In genomic region chr14:61749264-61749663, GRCh38 we compare ENCODE assay signal across 10 cellular contexts. TPM values are rescaled to one million over a fixed set of nuclear protein-coding genes. Genes with fewer than 3 reads are reported as not detected.
DNase-seq lines count a peak whose midpoint lies in the region; ATAC-seq and TF ChIP-seq lines count a peak whose summit lies in the region.
"Had no signal": no experiment of that assay in that cellular context is flagged by ENCODE, and none has a peak within 500 bp of the region (broad histone marks: within the 10 kb centered on the region; RNA-seq: fewer than 3 reads in every experiment).

No MANE protein-coding gene starts in this region.

- H2AFZ ChIP-seq in OCI-LY7 (ENCODE audit: low read length) = no peak overlapping the region

- intact Hi-C loops in OCI-LY7 (cut with micrococcal nuclease; ENCODE audit: unreplicated experiment) = no loop called here

- no peaks in the 10 kb centered on the region for H3K9me2 ChIP-seq in OCI-LY7 (ENCODE audit: insufficient read depth, low read length)

- no peak overlapping the region for H3K27ac Mint-ChIP-seq in activated CD8-positive, alpha-beta memory T cell treated with anti-CD3 and anti-CD28 coated beads, Interleukin-2, amount 10 ng/mL, durations not matched to agents 7 days and 5 days
- H3K27ac Mint-ChIP-seq in stimulated activated effector memory CD8-positive, alpha-beta T cell treated with anti-CD3 and anti-CD28 coated beads, Interleukin-12 subunit alpha, Interleukin-12 subunit beta, amount 100 ng/mL, for 72 hours = peak overlapping the region; percentile 96

- H3K36me3 Mint-ChIP-seq in activated CD8-positive, alpha-beta memory T cell treated with anti-CD3 and anti-CD28 coated beads, Interleukin-2, amount 10 ng/mL, durations not matched to agents 7 days and 5 days = peaks cover 44% of the 10 kb centered on the region
- peaks cover 91% of the 10 kb centered on the region for H3K36me3 Mint-ChIP-seq in stimulated activated effector memory CD8-positive, alpha-beta T cell treated with anti-CD3 and anti-CD28 coated beads, Interleukin-12 subunit alpha, Interleukin-12 subunit beta, amount 100 ng/mL, for 72 hours

- H3K9me3 ChIP-seq in OCI-LY7 (ENCODE audit: low read length) = no peaks in the 10 kb centered on the region

- H3K4me1 Mint-ChIP-seq in activated CD8-positive, alpha-beta memory T cell treated with anti-CD3 and anti-CD28 coated beads, Interleukin-2, amount 10 ng/mL, durations not matched to agents 7 days and 5 days = peaks cover 43% of the 10 kb centered on the region
- peaks cover 25% of the 10 kb centered on the region for H3K4me1 Mint-ChIP-seq in stimulated activated effector memory CD8-positive, alpha-beta T cell treated with anti-CD3 and anti-CD28 coated beads, Interleukin-12 subunit alpha, Interleukin-12 subunit beta, amount 100 ng/mL, for 72 hours

- H3K27me3 Mint-ChIP-seq in activated CD8-positive, alpha-beta memory T cell treated with anti-CD3 and anti-CD28 coated beads, Interleukin-2, amount 10 ng/mL, durations not matched to agents 7 days and 5 days = no peaks in the 10 kb centered on the region
- H3K27me3 Mint-ChIP-seq: CD4-positive, alpha-beta memory T cell; naive thymus-derived CD8-positive, alpha-beta T cell had no signal

- no peak for TF ChIP-seq CTCF in OCI-LY7 (conservative IDR thresholded peaks at IDR 0.05; ENCODE audit: low read length)

- H3K27ac ChIP-seq in OCI-LY7 (ENCODE audit: low read depth, low read length, poor library complexity, severe bottlenecking) (peak overlapping the region; percentile 3), epithelial cell of prostate (peak overlapping the region; percentile 68)

- H4K20me1 ChIP-seq in OCI-LY7 (ENCODE audit: insufficient read depth, low read length) = no peaks in the 10 kb centered on the region; the same call in 1 of the 2 replicates

- peaks cover 60% of the 10 kb centered on the region for H3K36me3 ChIP-seq in OCI-LY7 (ENCODE audit: insufficient read depth, low read length)

- POLR2A ChIA-PET in OCI-LY7 (lab: Charles Lee) = interaction anchor here (0.7 to 3.0 kb wide), 20 partner anchors 9 to 278 kb away, joined by 3 to 51 read pairs (median 4); partner anchors contain the start of gene SNAPC1

- no peak for ATAC-seq in activated CD8-positive, alpha-beta memory T cell treated with anti-CD3 and anti-CD28 coated beads, Interleukin-2, amount 10 ng/mL, durations not matched to agents 7 days and 5 days
- no peak for ATAC-seq in stimulated activated effector memory CD8-positive, alpha-beta T cell treated with anti-CD3 and anti-CD28 coated beads, Interleukin-12 subunit alpha, Interleukin-12 subunit beta, amount 100 ng/mL, for 72 hours
- ATAC-seq in GM19452 (IDR thresholded peaks at IDR 0.05; ENCODE audit: unreplicated experiment) = no peak
- ATAC-seq: naive thymus-derived CD8-positive, alpha-beta T cell had no signal

- no TSS peak for BruUV-seq in OCI-LY7 (replicated peaks; lab: Mats Ljungman, UMichigan)

- no peaks in the 10 kb centered on the region for H3K9me3 Mint-ChIP-seq in activated CD8-positive, alpha-beta memory T cell treated with anti-CD3 and anti-CD28 coated beads, Interleukin-2, amount 10 ng/mL, durations not matched to agents 7 days and 5 days (ENCODE audit: low read depth)
- H3K9me3 Mint-ChIP-seq in stimulated activated effector memory CD8-positive, alpha-beta T cell treated with anti-CD3 and anti-CD28 coated beads, Interleukin-12 subunit alpha, Interleukin-12 subunit beta, amount 100 ng/mL, for 72 hours = no peaks in the 10 kb centered on the region
- H3K9me3 Mint-ChIP-seq: naive thymus-derived CD8-positive, alpha-beta T cell had no signal

- H3K4me1 ChIP-seq in OCI-LY7 (ENCODE audit: insufficient read depth, low read length, poor library complexity, severe bottlenecking) = peaks cover 65% of the 10 kb centered on the region

- peak overlapping the region; percentile 69 for H3K4me3 ChIP-seq in OCI-LY7 (ENCODE audit: low read depth, low read length, poor library complexity, severe bottlenecking)

- H3K4me2 ChIP-seq in OCI-LY7 (ENCODE audit: low read length) = peak overlapping the region; percentile 83; the same call in 1 of the 2 replicates

- H3K79me2 ChIP-seq in OCI-LY7 (ENCODE audit: insufficient read depth, low read depth, low read length) = peaks cover 30% of the 10 kb centered on the region; the same call in 1 of the 2 replicates

- peak overlapping the region; percentile 97 for H3K4me3 Mint-ChIP-seq in activated CD8-positive, alpha-beta memory T cell treated with anti-CD3 and anti-CD28 coated beads, Interleukin-2, amount 10 ng/mL, durations not matched to agents 7 days and 5 days
- H3K4me3 Mint-ChIP-seq in stimulated activated effector memory CD8-positive, alpha-beta T cell treated with anti-CD3 and anti-CD28 coated beads, Interleukin-12 subunit alpha, Interleukin-12 subunit beta, amount 100 ng/mL, for 72 hours = peak overlapping the region; percentile 88

- no peak for DNase-seq in activated CD8-positive, alpha-beta memory T cell treated with anti-CD3 and anti-CD28 coated beads, Interleukin-2, amount 10 ng/mL, durations not matched to agents 7 days and 5 days
- no peak for DNase-seq in activated CD8-positive, alpha-beta memory T cell treated with anti-CD3 and anti-CD28 coated beads, Interleukin-2, amount 50 U/mL, for 48 hours
- no peak for DNase-seq in OCI-LY7 (ENCODE audit: low spot score)
- DNase-seq in epithelial cell of prostate (ENCODE audit: low read depth, low spot score) = no peak
- no peak for DNase-seq in stimulated activated effector memory CD8-positive, alpha-beta T cell treated with anti-CD3 and anti-CD28 coated beads, Interleukin-12 subunit alpha, Interleukin-12 subunit beta, amount 100 ng/mL, for 72 hours (ENCODE audit: low spot score in 2 of 2)
- DNase-seq in NCI-H2227 (lab: John Stamatoyannopoulos, UW; ENCODE audit: unreplicated experiment) = no peak
- no peak for DNase-seq in SK-N-DZ (ENCODE audit: low spot score)
- DNase-seq: CD4-positive, alpha-beta memory T cell; naive thymus-derived CD8-positive, alpha-beta T cell had no signal

- CTCF ChIA-PET in activated CD8-positive, alpha-beta memory T cell treated with anti-CD3 and anti-CD28 coated beads, Interleukin-2, amount 10 ng/mL, durations not matched to agents 7 days and 5 days (lab: Charles Lee) = interaction anchor here (0.6 to 3.0 kb wide), 14 partner anchors 9 to 469 kb away, joined by 3 to 18 read pairs (median 4); partner anchors contain the start of gene SNAPC1
- CTCF ChIA-PET in OCI-LY7 (lab: Charles Lee; ENCODE audit: unreplicated experiment) = interaction anchor here (1.0 to 1.5 kb wide), 2 partner anchors 9 to 88 kb away, joined by 3 to 4 read pairs; no protein-coding TSS in a partner anchor

RNA-seq across cellular contexts. Expression of gene SNAPC1, which starts 13.0 kb away (rescaled TPM):
- 1 to 10 TPM; 5.1 to 5.8 TPM for total RNA-seq in activated CD8-positive, alpha-beta memory T cell treated with anti-CD3 and anti-CD28 coated beads, Interleukin-2, amount 10 ng/mL, durations not matched to agents 7 days and 5 days
- total RNA-seq in OCI-LY7 (2014; rRNA removed; shearing (Covaris generic)) = 10.5 and 11.7 TPM in 2 replicates
- 9.5 and 12.1 TPM in 2 replicates for total RNA-seq in OCI-LY7 (2022)
- polyA plus RNA-seq in SK-N-DZ (2014; cell fraction: cytosol; rRNA removed) = 12.5 and 14.3 TPM in 2 replicates
- polyA plus RNA-seq in SK-N-DZ (2014; cell fraction: nucleus; rRNA removed) = 6.2 and 9.1 TPM in 2 replicates

RNA-seq across cellular contexts. Expression of gene HIF1A, which starts 54.0 kb away (rescaled TPM):
- total RNA-seq in activated CD8-positive, alpha-beta memory T cell treated with anti-CD3 and anti-CD28 coated beads, Interleukin-2, amount 10 ng/mL, durations not matched to agents 7 days and 5 days = 100 to 1,000 TPM; 134 to 158 TPM
- total RNA-seq in OCI-LY7 (2014; rRNA removed; shearing (Covaris generic)) = 59.5 and 71.7 TPM in 2 replicates
- 88.1 and 93.7 TPM in 2 replicates for total RNA-seq in OCI-LY7 (2022)
- 87.4 and 108 TPM in 2 replicates for polyA plus RNA-seq in SK-N-DZ (2014; cell fraction: cytosol; rRNA removed)
- 53.1 and 60.4 TPM in 2 replicates for polyA plus RNA-seq in SK-N-DZ (2014; cell fraction: nucleus; rRNA removed)
